In genomic region chr19:58304255-58304654, GRCh38 we compare ENCODE assay signal across 1 cellular context.
TF ChIP-seq lines count a peak whose summit lies in the region.

No MANE protein-coding gene starts in this region.

TF ChIP-seq in SK-N-SH treated with all-trans-retinoic acid at 6 μM for 48 hours, 23 proteins besides CTCF, POLR2A, EP300 and RAD21 (continued from another document):
- TF ChIP-seq ZNF565 (CRISPR knock-in tag; conservative IDR thresholded peaks at IDR 0.05; ENCODE audit: low read depth), result no peak
